23 cellular contexts compared by ENCODE assay signal in genomic region chr16:61323456-61323855, GRCh38.
DNase-seq lines count a peak whose midpoint lies in the region; FAIRE-seq and TF ChIP-seq lines count a peak whose summit lies in the region.
"Had no signal": no experiment of that assay in that cellular context is flagged by ENCODE, and none has a peak within 500 bp of the region (broad histone marks: within the 10 kb centered on the region; RNA-seq: fewer than 3 reads in every experiment).

No MANE protein-coding gene starts in this region.

- H3K14ac ChIP-seq in mesenchymal stem cell (ENCODE audit: low read length in 2 of 2): no peak overlapping the region

- no peak overlapping the region for H2BK120ac ChIP-seq in mesenchymal stem cell (ENCODE audit: low read depth, low read length)

- H3K36me3 Mint-ChIP-seq in astrocyte (ENCODE audit: low read depth, unreplicated experiment): no peaks in the 10 kb centered on the region
- H3K36me3 Mint-ChIP-seq in activated T-cell treated with anti-CD3 and anti-CD28 coated beads, Interleukin-2, amount 50 U/mL, for 24 hours (ENCODE audit: low read depth): no peaks in the 10 kb centered on the region
- H3K36me3 Mint-ChIP-seq: stimulated activated memory B cell treated with anti-CD40 and anti-IgM and Interleukin-4, amounts not matched to agents 10 μg/mL and 1 μg/mL and 100 μg/mL, for 72 hours had no signal

- no peaks in the 10 kb centered on the region for H3K9me3 ChIP-seq in HUES48 (ENCODE audit: control insufficient read depth, insufficient read depth, low read length)
- H3K9me3 ChIP-seq in astrocyte (ENCODE audit: insufficient read depth, low read depth, low read length): no peaks in the 10 kb centered on the region
- peaks cover 4% of the 10 kb centered on the region for H3K9me3 ChIP-seq in mesenchymal stem cell (ENCODE audit: control insufficient read depth, low read length)
- no peaks in the 10 kb centered on the region for H3K9me3 ChIP-seq in testis
- H3K9me3 ChIP-seq in transverse colon: no peaks in the 10 kb centered on the region
- H3K9me3 ChIP-seq: colonic mucosa had no signal

- intact Hi-C loops in testis (cut with DNase I; ENCODE audit: low total_unique reads): no loop called here
- intact Hi-C loops in transverse colon (cut with DNase I; ENCODE audit: low total_unique reads): no loop called here

- no peak overlapping the region for H2BK15ac ChIP-seq in mesenchymal stem cell (ENCODE audit: low read depth, poor library complexity, severe bottlenecking)

- H2BK5ac ChIP-seq in mesenchymal stem cell (ENCODE audit: low read depth, low read length, poor library complexity, severe bottlenecking): no peak overlapping the region

- H3K9ac ChIP-seq in HUES48 (ENCODE audit: low read depth, low read length) (no peak overlapping the region), astrocyte (ENCODE audit: low read length) (no peak overlapping the region), mesenchymal stem cell (ENCODE audit: low read length) (no peak overlapping the region)

- H3K79me2 ChIP-seq in astrocyte (ENCODE audit: insufficient read depth, low read length): no peaks in the 10 kb centered on the region

- peak overlapping the region; percentile 53 for H3K27ac Mint-ChIP-seq in astrocyte (ENCODE audit: unreplicated experiment)
- no peak overlapping the region for H3K27ac Mint-ChIP-seq in activated T-cell treated with anti-CD3 and anti-CD28 coated beads, Interleukin-2, amount 50 U/mL, for 24 hours
- H3K27ac Mint-ChIP-seq: B cell; stimulated activated memory B cell treated with anti-CD40 and anti-IgM and Interleukin-4, amounts not matched to agents 10 μg/mL and 1 μg/mL and 100 μg/mL, for 72 hours had no signal

- no peak overlapping the region for H4K91ac ChIP-seq in mesenchymal stem cell (ENCODE audit: low read length)

- H3K36me3 ChIP-seq in HUES48 (ENCODE audit: control insufficient read depth, insufficient read depth, low read length) (no peaks in the 10 kb centered on the region), astrocyte (ENCODE audit: insufficient read depth, low read length) (no peaks in the 10 kb centered on the region), mesenchymal stem cell (ENCODE audit: control insufficient read depth in 1 of 2, insufficient read depth in 2 of 2, low read depth in 1 of 2, low read length in 2 of 2) (no peaks in the 10 kb centered on the region), testis (ENCODE audit: low read depth, missing control alignments) (no peaks in the 10 kb centered on the region), transverse colon (no peaks in the 10 kb centered on the region)
- H3K36me3 ChIP-seq: colonic mucosa had no signal

- no peak overlapping the region for H3K4ac ChIP-seq in mesenchymal stem cell (ENCODE audit: low read depth in 1 of 2, low read length in 2 of 2)

- no peak for TF ChIP-seq POLR2A in testis (IDR thresholded peaks at IDR 0.05)
- TF ChIP-seq POLR2A in transverse colon (IDR thresholded peaks at IDR 0.05): no peak

- no peaks in the 10 kb centered on the region for H3K27me3 ChIP-seq in HUES48 (ENCODE audit: control insufficient read depth, insufficient read depth, low read length)
- H3K27me3 ChIP-seq in astrocyte (ENCODE audit: insufficient read depth, low read length): no peaks in the 10 kb centered on the region
- H3K27me3 ChIP-seq in mesenchymal stem cell (ENCODE audit: control insufficient read depth in 1 of 2, insufficient read depth in 1 of 2, low read length in 2 of 2): no peaks in the 10 kb centered on the region
- H3K27me3 ChIP-seq in testis: no peaks in the 10 kb centered on the region
- no peaks in the 10 kb centered on the region for H3K27me3 ChIP-seq in transverse colon
- H3K27me3 ChIP-seq: colonic mucosa had no signal

- H4K8ac ChIP-seq in mesenchymal stem cell (ENCODE audit: low read length): no peak overlapping the region

- H3K23ac ChIP-seq in mesenchymal stem cell (ENCODE audit: low read length in 2 of 2): no peak overlapping the region

- no peaks in the 10 kb centered on the region for H3K9me3 Mint-ChIP-seq in astrocyte (ENCODE audit: unreplicated experiment)
- H3K9me3 Mint-ChIP-seq in activated T-cell treated with anti-CD3 and anti-CD28 coated beads, Interleukin-2, amount 50 U/mL, for 24 hours: peaks cover 23% of the 10 kb centered on the region

- H2BK12ac ChIP-seq in mesenchymal stem cell (ENCODE audit: low read length in 2 of 2): no peak overlapping the region

- DNase-seq in NCI-H1930 (lab: John Stamatoyannopoulos, UW): peak; percentile 53 to 74
- no peak for DNase-seq in astrocyte (ENCODE audit: low read depth)
- peak; percentile 1 for DNase-seq in mesenchymal stem cell
- DNase-seq in testis: no peak
- DNase-seq in SHP77 (lab: John Stamatoyannopoulos, UW): no peak
- no peak for DNase-seq in transverse colon
- DNase-seq in activated T-cell treated with anti-CD3 and anti-CD28 coated beads, Interleukin-2, amount 50 U/mL, for 24 hours: no peak
- DNase-seq: activated CD4-positive, alpha-beta T cell treated with anti-CD3 and anti-CD28 coated beads for 48 hours; activated naive CD4-positive, alpha-beta T cell treated with Interleukin-2 at 50 U/mL for 16 hours; anterior cingulate cortex; colonic mucosa; GF-D8; Kasumi-1; NCI-H187 treated with DMSO at 0.1 percent for 48 hours; NCI-H526; nucleus accumbens; right cardiac atrium had no signal

- whole genome bisulfite sequencing in mesenchymal stem cell: 61% methylated on average over 6 of the region's 6 CpGs
- WGBS in testis, 2 donors: 80 to 81% methylated on average over 6 of the region's 6 CpGs
- 39 to 78% methylated on average over 3 to 6 of the region's 6 CpGs for WGBS in transverse colon (ENCODE audit: low coverage in 1 of 2), 2 donors

- H2AK5ac ChIP-seq in mesenchymal stem cell (ENCODE audit: low read length, severe bottlenecking): no peak overlapping the region

- H3K27me3 Mint-ChIP-seq in astrocyte (ENCODE audit: low read depth, unreplicated experiment): no peaks in the 10 kb centered on the region
- H3K27me3 Mint-ChIP-seq in activated T-cell treated with anti-CD3 and anti-CD28 coated beads, Interleukin-2, amount 50 U/mL, for 24 hours: no peaks in the 10 kb centered on the region
- H3K27me3 Mint-ChIP-seq: B cell; stimulated activated memory B cell treated with anti-CD40 and anti-IgM and Interleukin-4, amounts not matched to agents 10 μg/mL and 1 μg/mL and 100 μg/mL, for 72 hours had no signal

- no peaks in the 10 kb centered on the region for H3K4me1 ChIP-seq in HUES48 (ENCODE audit: control insufficient read depth, insufficient read depth, low read length)
- H3K4me1 ChIP-seq in astrocyte (ENCODE audit: insufficient read depth, low read length): no peaks in the 10 kb centered on the region
- no peaks in the 10 kb centered on the region for H3K4me1 ChIP-seq in mesenchymal stem cell (ENCODE audit: control insufficient read depth, insufficient read depth, low read depth, low read length)
- no peaks in the 10 kb centered on the region for H3K4me1 ChIP-seq in testis
- H3K4me1 ChIP-seq in transverse colon: no peaks in the 10 kb centered on the region
- H3K4me1 ChIP-seq: colonic mucosa had no signal

- TF ChIP-seq EP300 in transverse colon (IDR thresholded peaks at IDR 0.05; ENCODE audit: low read depth): no peak

- H3K79me1 ChIP-seq in mesenchymal stem cell (replicated peaks; ENCODE audit: low read length, poor library complexity, severe bottlenecking): no peaks in the 10 kb centered on the region

- peak overlapping the region; percentile 10 for H3K27ac ChIP-seq in HUES48 (ENCODE audit: low read depth, low read length)
- no peak overlapping the region for H3K27ac ChIP-seq in astrocyte (ENCODE audit: low read depth, low read length)
- no peak overlapping the region for H3K27ac ChIP-seq in mesenchymal stem cell (ENCODE audit: low read length, poor library complexity, severe bottlenecking)
- no peak overlapping the region for H3K27ac ChIP-seq in testis
- no peak overlapping the region for H3K27ac ChIP-seq in transverse colon
- H3K27ac ChIP-seq: colonic mucosa had no signal

- H3K4me3 ChIP-seq in HUES48 (ENCODE audit: low read depth, low read length) (no peak overlapping the region), astrocyte (ENCODE audit: insufficient read depth, low read depth, low read length) (no peak overlapping the region), mesenchymal stem cell (ENCODE audit: insufficient read depth in 1 of 2, low read depth in 1 of 2, low read length in 2 of 2) (no peak overlapping the region), testis (no peak overlapping the region), transverse colon (no peak overlapping the region)
- H3K4me3 ChIP-seq: colonic mucosa had no signal

- H3K18ac ChIP-seq in mesenchymal stem cell (ENCODE audit: low read depth in 1 of 2, low read length in 2 of 2): no peak overlapping the region

- H2AFZ ChIP-seq in astrocyte (ENCODE audit: low read depth, low read length): no peak overlapping the region
- H2AFZ ChIP-seq in mesenchymal stem cell (ENCODE audit: low read depth, low read length): no peak overlapping the region

- H4K20me1 ChIP-seq in astrocyte (ENCODE audit: insufficient read depth, low read length): no peaks in the 10 kb centered on the region

- H3K4me1 Mint-ChIP-seq in astrocyte (ENCODE audit: low read depth, unreplicated experiment): peaks cover 7% of the 10 kb centered on the region
- no peaks in the 10 kb centered on the region for H3K4me1 Mint-ChIP-seq in activated T-cell treated with anti-CD3 and anti-CD28 coated beads, Interleukin-2, amount 50 U/mL, for 24 hours (ENCODE audit: low read depth)
- H3K4me1 Mint-ChIP-seq: B cell; stimulated activated memory B cell treated with anti-CD40 and anti-IgM and Interleukin-4, amounts not matched to agents 10 μg/mL and 1 μg/mL and 100 μg/mL, for 72 hours had no signal

- FAIRE-seq in astrocyte (lab: Jason Lieb, UNC): no peak
- FAIRE-seq: D721Med, frontal cortex, GM12891 had no signal

- TF ChIP-seq CTCF in astrocyte (IDR thresholded peaks at IDR 0.05; ENCODE audit: insufficient read depth, low read depth, low read length): no peak
- no peak for TF ChIP-seq CTCF in testis (IDR thresholded peaks at IDR 0.05)
- TF ChIP-seq CTCF in transverse colon (IDR thresholded peaks at IDR 0.05): no peak

- H3K4me2 ChIP-seq in astrocyte (ENCODE audit: low read length) (no peak overlapping the region), mesenchymal stem cell (ENCODE audit: low read length, poor library complexity, severe bottlenecking) (no peak overlapping the region)

- H3K4me3 Mint-ChIP-seq in astrocyte (ENCODE audit: unreplicated experiment): no peak overlapping the region
- H3K4me3 Mint-ChIP-seq in activated T-cell treated with anti-CD3 and anti-CD28 coated beads, Interleukin-2, amount 50 U/mL, for 24 hours: no peak overlapping the region
- H3K4me3 Mint-ChIP-seq: B cell; stimulated activated memory B cell treated with anti-CD40 and anti-IgM and Interleukin-4, amounts not matched to agents 10 μg/mL and 1 μg/mL and 100 μg/mL, for 72 hours had no signal

- in situ Hi-C loops in transverse colon (cut with MboI; ENCODE audit: low pct_ligation_motif_present in 1 of 4, low pct_unique_long_range_greater_than_20kb in 1 of 4, low sequenced_read_pairs in 3 of 4): no loop called here

Comparison
In these comparisons a context has a peak if more than half of its experiments do, and no peak if none do; other contexts are left out.
1. DNase-seq: peak in NCI-H1930 (2 of 2) and mesenchymal stem cell (single experiment); none in astrocyte (single experiment), testis (single experiment), SHP77 (0 of 2), transverse colon (single experiment) and activated T-cell treated with anti-CD3 and anti-CD28 coated beads, Interleukin-2, amount 50 U/mL, for 24 hours (single experiment).